ENCODE assay signal across 8 cellular contexts in the genomic region with DNA sequence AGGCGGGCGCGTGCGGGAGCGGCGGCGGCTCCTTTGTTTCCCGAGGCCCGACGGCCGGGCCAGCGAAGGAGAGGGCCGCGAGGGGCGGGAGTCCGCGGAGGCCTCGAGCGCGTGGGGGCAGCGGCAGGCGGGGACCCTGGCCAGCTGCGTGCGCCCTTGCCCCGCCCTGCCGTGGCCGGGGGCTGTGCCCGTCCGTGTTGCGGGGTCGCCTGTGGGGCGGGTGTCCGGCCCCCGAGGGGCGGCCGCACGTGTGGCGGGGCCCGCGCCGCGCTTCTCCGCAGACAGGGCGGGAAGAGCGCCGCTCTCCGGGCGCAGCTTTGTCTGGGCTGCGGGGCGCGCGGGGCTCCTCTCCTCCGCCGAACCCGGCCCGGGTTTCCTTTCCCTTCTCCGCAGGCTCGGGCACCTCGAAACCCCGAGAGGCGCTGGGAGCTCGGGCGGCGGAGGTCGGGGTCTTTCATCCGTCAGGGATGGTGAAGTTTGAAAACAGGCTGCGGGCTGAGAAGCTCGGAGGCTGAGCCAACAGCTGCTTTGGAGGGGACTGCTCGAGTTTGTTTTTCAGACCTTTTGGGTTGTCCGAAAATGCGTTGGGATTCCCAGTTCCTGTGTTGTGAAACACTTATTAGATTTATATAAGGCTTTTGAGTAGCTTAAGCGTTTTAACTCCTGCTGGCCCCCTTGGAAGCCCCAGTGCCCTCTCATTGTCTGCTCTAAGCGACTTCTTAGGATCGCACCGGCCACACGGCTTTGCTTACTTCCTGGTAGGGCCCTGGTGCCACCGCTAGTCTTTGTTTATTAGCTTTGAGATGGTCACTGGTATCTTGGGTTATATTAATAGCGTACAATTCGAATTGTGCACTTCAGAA. TPM values are rescaled to one million over a fixed set of nuclear protein-coding genes. Genes with fewer than 3 reads are reported as not detected.
DNase-seq lines count a peak whose midpoint lies in the region; ATAC-seq and TF ChIP-seq lines count a peak whose summit lies in the region.

No MANE protein-coding gene starts in this region.

- DNase-seq in COLO668 (lab: John Stamatoyannopoulos, UW; ENCODE audit: unreplicated experiment) (peak; percentile 73), KBM-7 (peak; percentile 85), SJSA1 (ENCODE audit: low read depth in 1 of 2, low spot score in 2 of 2) (peak; percentile 65 to 77), astrocyte of the cerebellum (ENCODE audit: low read depth) (no peak), hippocampal formation (lab: John Stamatoyannopoulos, UW) (peak; percentile 54 to 64), prostate gland (ENCODE audit: low spot score) (peak; percentile 79)

- in situ Hi-C loops in KBM-7 (cut with MboI; ENCODE audit: low pct_unique_long_range_greater_than_20kb, low sequenced_read_pairs) (no loop called here), astrocyte of the cerebellum (cut with HindIII; ENCODE audit: low sequenced_read_pairs) (no loop called here)

- intact Hi-C loops in prostate gland (cut with DNase I) = loop anchor here (1.0 to 5.0 kb wide), 3 partner anchors 38 to 91 kb away; no protein-coding TSS in a partner anchor

- ATAC-seq in GM19455 (IDR thresholded peaks at IDR 0.05; ENCODE audit: unreplicated experiment) (peak; percentile 3), HG02981 (IDR thresholded peaks at IDR 0.05; ENCODE audit: unreplicated experiment) (no peak)

- TF ChIP-seq CTCF in astrocyte of the cerebellum (IDR thresholded peaks at IDR 0.05; ENCODE audit: low read depth, low read length, missing control alignments) (peak; percentile 25), prostate gland (IDR thresholded peaks at IDR 0.05) (peak in 3 of 4 experiments; percentile 12 to 53 (median 33))

- H3K9me3 ChIP-seq in SJSA1 (replicated peaks) = no peaks in the 10 kb centered on the region
- no peaks in the 10 kb centered on the region for H3K9me3 ChIP-seq in prostate gland

- H3K4me3 ChIP-seq in SJSA1 (peak overlapping the region; percentile 94), astrocyte of the cerebellum (ENCODE audit: low read depth, low read length) (peak overlapping the region; percentile 75), prostate gland (peak overlapping the region; percentile 79 to 91)

- H3K27ac ChIP-seq in SJSA1 = peak overlapping the region; percentile 71
- peak overlapping the region; percentile 91 to 99 for H3K27ac ChIP-seq in prostate gland

- H3K4me1 ChIP-seq in SJSA1 (replicated peaks) = peaks cover 57% of the 10 kb centered on the region
- peaks cover 24% of the 10 kb centered on the region for H3K4me1 ChIP-seq in prostate gland (replicated peaks)

- H3K36me3 ChIP-seq in SJSA1 = peaks cover 10% of the 10 kb centered on the region
- H3K36me3 ChIP-seq in prostate gland = no peaks in the 10 kb centered on the region

- H3K27me3 ChIP-seq in SJSA1 (replicated peaks) (no peaks in the 10 kb centered on the region), prostate gland (replicated peaks; ENCODE audit: insufficient read depth) (no peaks in the 10 kb centered on the region)

- no peak for TF ChIP-seq POLR2A in prostate gland (IDR thresholded peaks at IDR 0.05)

- under 1% methylated on average over 62 of the region's 79 CpGs for WGBS in prostate gland

RNA-seq across cellular contexts. Expression of gene USP3, which starts 0.8 kb away (rescaled TPM):
- 28.0 and 28.5 TPM in 2 replicates for total RNA-seq in SJSA1 (2014; rRNA removed; shearing (Covaris generic))
- total RNA-seq in prostate gland = 10 to 100 TPM; 44.2 to 45.8 TPM
